ENCODE assay signal across 1 cellular context in the genomic region with DNA sequence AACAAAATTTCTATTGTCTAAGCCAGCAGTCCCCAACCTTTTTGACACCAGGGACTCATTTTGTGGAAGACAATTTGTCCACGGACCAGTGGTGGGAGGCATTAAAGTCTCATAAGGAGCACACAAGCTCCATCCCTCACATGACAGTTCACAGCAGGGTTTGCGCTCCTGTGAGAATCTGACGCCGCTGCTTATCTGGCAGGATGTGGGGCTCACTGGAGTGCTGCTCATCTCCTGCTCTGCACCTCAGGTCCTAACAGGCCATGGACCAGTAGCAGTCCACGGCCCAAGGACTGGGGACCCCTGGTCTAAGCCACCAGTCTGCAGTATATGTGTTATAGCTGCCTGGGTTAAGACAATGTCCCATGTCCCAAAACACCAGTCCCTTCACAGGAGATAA.
TF ChIP-seq lines count a peak whose summit lies in the region.

No MANE protein-coding gene starts in this region.

TF ChIP-seq in GM23338, 12 proteins besides CTCF, POLR2A, EP300 and RAD21 (continued from another document):
- TF ChIP-seq ZNF462 (CRISPR knock-in tag; IDR thresholded peaks at IDR 0.05) = no peak
- no peak for TF ChIP-seq EZH2 (IDR thresholded peaks at IDR 0.05; ENCODE audit: low read depth, unreplicated experiment)
- TF ChIP-seq NANOG (IDR thresholded peaks at IDR 0.05; ENCODE audit: borderline replicate concordance) = no peak
- TF ChIP-seq, protein P1, sequence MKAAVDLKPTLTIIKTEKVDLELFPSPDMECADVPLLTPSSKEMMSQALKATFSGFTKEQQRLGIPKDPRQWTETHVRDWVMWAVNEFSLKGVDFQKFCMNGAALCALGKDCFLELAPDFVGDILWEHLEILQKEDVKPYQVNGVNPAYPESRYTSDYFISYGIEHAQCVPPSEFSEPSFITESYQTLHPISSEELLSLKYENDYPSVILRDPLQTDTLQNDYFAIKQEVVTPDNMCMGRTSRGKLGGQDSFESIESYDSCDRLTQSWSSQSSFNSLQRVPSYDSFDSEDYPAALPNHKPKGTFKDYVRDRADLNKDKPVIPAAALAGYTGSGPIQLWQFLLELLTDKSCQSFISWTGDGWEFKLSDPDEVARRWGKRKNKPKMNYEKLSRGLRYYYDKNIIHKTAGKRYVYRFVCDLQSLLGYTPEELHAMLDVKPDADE (IDR thresholded peaks at IDR 0.05) = no peak
- no peak for TF ChIP-seq EZH2phosphoT487 (IDR thresholded peaks at IDR 0.05; ENCODE audit: unreplicated experiment)
